6 cellular contexts compared by ENCODE assay signal in genomic region chr9:27188426-27188825, GRCh38.
"Had no signal": no experiment of that assay in that cellular context is flagged by ENCODE, and none has a peak within 500 bp of the region (broad histone marks: within the 10 kb centered on the region; RNA-seq: fewer than 3 reads in every experiment).

No MANE protein-coding gene starts in this region.

- H3K4me2 ChIP-seq: GM23338 had no signal

- H3K9me3 Mint-ChIP-seq: GM23338, H9 had no signal

- H3K4me1 Mint-ChIP-seq: GM23338 had no signal

- H3K4me3 ChIP-seq: GM23338 had no signal

- H3K27ac Mint-ChIP-seq: GM23338, H9 had no signal

- DNase-seq: H9, HCEC 1CT, IMR-90 had no signal

- ATAC-seq: GM23338 had no signal

- FAIRE-seq: H1, HTR-8/SVneo had no signal

- H3K4me3 Mint-ChIP-seq: GM23338, H9 had no signal
